27 cellular contexts compared by ENCODE assay signal in genomic region chr3:170417090-170417489, GRCh38. TPM values are rescaled to one million over a fixed set of nuclear protein-coding genes. Genes with fewer than 3 reads are reported as not detected.
"Had no signal": no experiment of that assay in that cellular context is flagged by ENCODE, and none has a peak within 500 bp of the region (broad histone marks: within the 10 kb centered on the region; RNA-seq: fewer than 3 reads in every experiment).

No MANE protein-coding gene starts in this region.

- ATAC-seq: foreskin keratinocyte; heart left ventricle; left colon; naive thymus-derived CD8-positive, alpha-beta T cell; right cardiac atrium had no signal

- DNase-seq: activated CD4-positive, alpha-beta memory T cell treated with anti-CD3 and anti-CD28 coated beads for 36 hours; activated CD4-positive, alpha-beta T cell treated with anti-CD3 and anti-CD28 coated beads, Interleukin-2, amount 10 ng/mL, durations not matched to agents 24 days and 14 days; activated CD4-positive, CD25-positive, alpha-beta regulatory T cell treated with anti-CD3 and anti-CD28 coated beads, Interleukin-2, amount 50 U/mL, for 72 hours; activated CD8-positive, alpha-beta memory T cell treated with anti-CD3 and anti-CD28 coated beads, Interleukin-2, amount 50 U/mL, for 4 hours; activated effector memory CD4-positive, alpha-beta T cell treated with anti-CD3 and anti-CD28 coated beads, Interleukin-2, amount 50 U/mL, for 16 hours; activated naive CD4-positive, alpha-beta T cell treated with anti-CD3 and anti-CD28 coated beads for 36 hours; activated naive CD8-positive, alpha-beta T cell treated with anti-CD3 and anti-CD28 coated beads, Interleukin-2, amount 10 ng/mL, durations not matched to agents 7 days and 5 days; activated T-cell treated with anti-CD3 and anti-CD28 coated beads, Interleukin-2, amount 50 U/mL, for 1 hour; amniotic stem cell; caudate nucleus; cortex of kidney; foreskin keratinocyte; heart left ventricle; hypothalamus; immature natural killer cell; kidney; left colon; naive thymus-derived CD8-positive, alpha-beta T cell; posterior cingulate gyrus; right cardiac atrium; stimulated activated CD4-positive, alpha-beta T cell treated with anti-CD3 and anti-CD28 coated beads, Interleukin-2, amount 100 ng/mL, for 48 hours; stimulated activated naive CD4-positive, alpha-beta T cell treated with Interleukin-2 at 50 U/mL for 16 hours; T-helper 2 cell had no signal

- H3K27ac ChIP-seq: foreskin keratinocyte, heart left ventricle, tibial nerve had no signal

- H3K4me3 Mint-ChIP-seq: activated CD4-positive, alpha-beta memory T cell treated with anti-CD3 and anti-CD28 coated beads for 36 hours; activated CD4-positive, alpha-beta T cell treated with anti-CD3 and anti-CD28 coated beads, Interleukin-2, amount 10 ng/mL, durations not matched to agents 24 days and 14 days; activated naive CD4-positive, alpha-beta T cell treated with anti-CD3 and anti-CD28 coated beads for 36 hours; activated naive CD8-positive, alpha-beta T cell treated with anti-CD3 and anti-CD28 coated beads, Interleukin-2, amount 10 ng/mL, durations not matched to agents 7 days and 5 days; activated T-helper 1 cell treated with anti-CD3 and anti-CD28 coated beads, Interleukin-12 subunit alpha, Interleukin-12 subunit beta, Interleukin-2, Interleukin-4 antibody, amounts not matched to agents 30 ng/mL and 10 ng/mL and 1 ng/mL, durations not matched to agents 14 hours and 24 hours and 36 hours had no signal

- H3K27ac Mint-ChIP-seq: activated CD4-positive, alpha-beta memory T cell treated with anti-CD3 and anti-CD28 coated beads for 36 hours; activated CD4-positive, alpha-beta T cell treated with anti-CD3 and anti-CD28 coated beads, Interleukin-2, amount 10 ng/mL, durations not matched to agents 24 days and 14 days; activated naive CD4-positive, alpha-beta T cell treated with anti-CD3 and anti-CD28 coated beads for 36 hours; activated naive CD8-positive, alpha-beta T cell treated with anti-CD3 and anti-CD28 coated beads, Interleukin-2, amount 10 ng/mL, durations not matched to agents 7 days and 5 days; activated T-helper 1 cell treated with anti-CD3 and anti-CD28 coated beads, Interleukin-12 subunit alpha, Interleukin-12 subunit beta, Interleukin-2, Interleukin-4 antibody, amounts not matched to agents 30 ng/mL and 10 ng/mL and 1 ng/mL, durations not matched to agents 14 hours and 24 hours and 36 hours; immature natural killer cell had no signal

- H3K27me3 ChIP-seq: tibial nerve had no signal

- H3K9me3 Mint-ChIP-seq: activated CD4-positive, alpha-beta memory T cell treated with anti-CD3 and anti-CD28 coated beads for 36 hours; activated CD4-positive, alpha-beta T cell treated with anti-CD3 and anti-CD28 coated beads, Interleukin-2, amount 10 ng/mL, durations not matched to agents 24 days and 14 days; activated naive CD4-positive, alpha-beta T cell treated with anti-CD3 and anti-CD28 coated beads for 36 hours; activated naive CD8-positive, alpha-beta T cell treated with anti-CD3 and anti-CD28 coated beads, Interleukin-2, amount 10 ng/mL, durations not matched to agents 7 days and 5 days; activated T-helper 1 cell treated with anti-CD3 and anti-CD28 coated beads, Interleukin-12 subunit alpha, Interleukin-12 subunit beta, Interleukin-2, Interleukin-4 antibody, amounts not matched to agents 30 ng/mL and 10 ng/mL and 1 ng/mL, durations not matched to agents 14 hours and 24 hours and 36 hours; immature natural killer cell; naive thymus-derived CD8-positive, alpha-beta T cell had no signal

- H3K36me3 ChIP-seq: heart left ventricle, tibial nerve had no signal

- FAIRE-seq: astrocyte, endothelial cell of umbilical vein, kidney had no signal

- H3K9me3 ChIP-seq: heart left ventricle, tibial nerve had no signal

- H3K36me3 Mint-ChIP-seq: activated CD4-positive, alpha-beta memory T cell treated with anti-CD3 and anti-CD28 coated beads for 36 hours had no signal

- H3K4me3 ChIP-seq: heart left ventricle, tibial nerve had no signal

RNA-seq across cellular contexts. Expression of gene CLDN11, which starts 1.6 kb away (rescaled TPM):
- total RNA-seq: activated CD4-positive, alpha-beta memory T cell treated with anti-CD3 and anti-CD28 coated beads for 36 hours; activated CD4-positive, alpha-beta T cell treated with anti-CD3 and anti-CD28 coated beads, Interleukin-2, amount 10 ng/mL, durations not matched to agents 24 days and 14 days; activated naive CD4-positive, alpha-beta T cell treated with anti-CD3 and anti-CD28 coated beads for 36 hours; activated naive CD8-positive, alpha-beta T cell treated with anti-CD3 and anti-CD28 coated beads, Interleukin-2, amount 10 ng/mL, durations not matched to agents 7 days and 5 days; activated T-helper 1 cell treated with anti-CD3 and anti-CD28 coated beads, Interleukin-12 subunit alpha, Interleukin-12 subunit beta, Interleukin-2, Interleukin-4 antibody, amounts not matched to agents 30 ng/mL and 10 ng/mL and 1 ng/mL, durations not matched to agents 14 hours and 24 hours and 36 hours had no signal
- polyA plus RNA-seq: immature natural killer cell; naive thymus-derived CD8-positive, alpha-beta T cell had no signal
